ENCODE assay signal across 8 cellular contexts in the genomic region with DNA sequence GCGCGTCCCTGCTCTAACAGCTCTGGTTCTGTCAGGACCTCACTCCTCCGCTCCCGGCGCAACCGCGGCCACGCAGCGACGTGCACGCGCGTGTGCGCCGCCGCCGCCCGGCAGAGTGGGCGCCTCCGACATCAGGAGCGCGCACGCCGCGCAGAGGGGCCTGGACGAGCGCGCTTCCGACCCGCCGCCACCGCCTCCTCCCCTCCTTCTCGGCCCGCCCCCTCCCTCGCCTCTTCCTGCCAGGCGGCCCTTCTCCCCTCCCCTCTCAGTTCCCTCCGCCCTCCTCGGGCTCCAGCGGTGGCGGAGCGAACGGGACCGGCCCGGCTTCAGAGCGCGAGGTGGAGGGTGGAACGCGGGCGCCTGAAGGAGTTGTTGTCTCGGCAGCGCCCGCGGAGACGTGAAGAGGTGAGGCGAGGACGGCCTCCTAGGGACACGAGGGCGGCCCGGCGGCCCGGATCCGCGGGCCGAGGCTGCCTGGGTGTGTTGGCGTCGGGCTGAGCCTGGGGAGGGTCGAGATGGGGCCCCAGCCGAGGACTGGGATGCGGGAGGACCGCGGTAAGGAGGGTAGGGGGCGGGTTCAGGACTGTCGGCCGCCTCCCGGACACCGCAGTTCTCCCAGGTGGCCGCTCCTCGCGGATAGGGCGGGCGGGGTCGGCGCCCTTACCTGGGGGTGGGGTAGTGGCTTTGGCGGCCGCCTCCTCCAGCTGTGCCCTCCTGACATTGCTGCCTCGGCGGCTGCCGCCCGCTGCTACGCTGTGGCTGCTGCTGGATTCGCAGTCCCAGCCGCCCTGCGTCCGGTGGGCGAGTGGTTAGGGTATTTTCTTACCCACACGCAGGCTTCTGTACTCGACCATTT. TPM values are rescaled to one million over a fixed set of nuclear protein-coding genes. Genes with fewer than 3 reads are reported as not detected.
DNase-seq lines count a peak whose midpoint lies in the region; ATAC-seq and TF ChIP-seq lines count a peak whose summit lies in the region.

A gene (plus strand): TSS at position 268 of the 856 bp plus-strand sequence.

- peak within 1 kb of the TSS; percentile 95 for H3K4me2 ChIP-seq in mammary epithelial cell (ENCODE audit: insufficient read depth, low read depth, low read length)

- dilution Hi-C loops in mammary epithelial cell (cut with HindIII; ENCODE audit: low sequenced_read_pairs): no loop called here

- DNase-seq in ACHN (peak; percentile 95), NCI-H2227 (lab: John Stamatoyannopoulos, UW; ENCODE audit: unreplicated experiment) (peak; percentile 98), mammary epithelial cell (peak; percentile 94)

- intact Hi-C loops in mammary epithelial cell (cut with micrococcal nuclease): loop anchor here (2.0 to 5.0 kb wide), 3 partner anchors 48 to 291 kb away; a partner anchor contains a TSS

- peak within 1 kb of the TSS; percentile 95 for H2AFZ ChIP-seq in mammary epithelial cell (ENCODE audit: low read depth, low read length)

- H3K27me3 ChIP-seq in mammary epithelial cell (ENCODE audit: insufficient read depth, low read length) (no peaks in the 10 kb centered on the region), iPS-20b (ENCODE audit: insufficient read depth, low read length) (peaks cover 19% of the 10 kb centered on the region; the same call in 1 of the 2 replicates)

- TF ChIP-seq CTCF in WI38 (IDR thresholded peaks at IDR 0.05; ENCODE audit: low read depth, low read length) (no peak), mammary epithelial cell (conservative IDR thresholded peaks at IDR 0.05 in 1 of 2, IDR thresholded peaks at IDR 0.05 in 1 of 2; ENCODE audit: extremely low read depth in 1 of 2, insufficient read depth in 1 of 2, low read depth in 1 of 2, low read length in 2 of 2) (no peak)

- H3K4me1 ChIP-seq in mammary epithelial cell (ENCODE audit: insufficient read depth, low read length) (peaks cover 34% of the 10 kb centered on the region), iPS-20b (ENCODE audit: insufficient read depth, low read length) (peaks cover 4% of the 10 kb centered on the region)

- peaks cover 43% of the 10 kb centered on the region for H3K79me2 ChIP-seq in mammary epithelial cell (ENCODE audit: insufficient read depth, low read length)

- H4K20me1 ChIP-seq in mammary epithelial cell (ENCODE audit: insufficient read depth, low read length): no peaks in the 10 kb centered on the region

- ATAC-seq in GM18907 (IDR thresholded peaks at IDR 0.05; ENCODE audit: unreplicated experiment) (peak; percentile 78), HG03139 (IDR thresholded peaks at IDR 0.05; ENCODE audit: unreplicated experiment) (peak; percentile 69)

- BruUV-seq in mammary epithelial cell (replicated peaks; lab: Mats Ljungman, UMichigan): no TSS peak

- no peaks in the 10 kb centered on the region for H3K36me3 ChIP-seq in mammary epithelial cell (ENCODE audit: insufficient read depth, low read length)
- no peaks in the 10 kb centered on the region for H3K36me3 ChIP-seq in iPS-20b (ENCODE audit: insufficient read depth, low read depth, low read length)

- WGBS in mammary epithelial cell (ENCODE audit: low coverage, missing lambda C conversion rate): no CpG with 5 or more reads among the region's 97 CpGs

- no peaks in the 10 kb centered on the region for H3K9me3 ChIP-seq in mammary epithelial cell (replicated peaks; ENCODE audit: insufficient read depth, low read length)
- no peaks in the 10 kb centered on the region for H3K9me3 ChIP-seq in iPS-20b (ENCODE audit: insufficient read depth, low read depth, low read length)

- H3K27ac ChIP-seq in mammary epithelial cell (ENCODE audit: insufficient read depth, low read depth, low read length): peak within 1 kb of the TSS; percentile 78
- H3K27ac ChIP-seq in iPS-20b (ENCODE audit: low read length): peak within 1 kb of the TSS; percentile 71
- peak within 1 kb of the TSS; percentile 50 to 95 (median 91) for H3K27ac ChIP-seq in skin epidermis

- H3K4me3 ChIP-seq in WI38 (ENCODE audit: low read depth, low read length) (peak within 1 kb of the TSS; percentile 88), mammary epithelial cell (replicated peaks in 1 of 3; ENCODE audit: insufficient read depth in 1 of 3, low read depth in 2 of 3, low read length in 3 of 3) (peak within 1 kb of the TSS; percentile 84 to 94 (median 91)), iPS-20b (ENCODE audit: low read length) (peak within 1 kb of the TSS; percentile 92), skin epidermis (peak within 1 kb of the TSS; percentile 80 to 98 (median 90))

- in situ Hi-C loops in ACHN (cut with HindIII; ENCODE audit: low pct_ligation_motif_present, low pct_unique_long_range_greater_than_20kb, low sequenced_read_pairs): no loop called here
- in situ Hi-C loops in mammary epithelial cell (cut with MboI; ENCODE audit: low sequenced_read_pairs in 2 of 2): no loop called here

- CTCF ChIA-PET in mammary epithelial cell (lab: Charles Lee; ENCODE audit: low non-redundant PET): no interaction called here

- peak within 1 kb of the TSS; percentile 77 for H3K9ac ChIP-seq in mammary epithelial cell (ENCODE audit: insufficient read depth, low read length)
- H3K9ac ChIP-seq in iPS-20b (ENCODE audit: low read depth, low read length): peak within 1 kb of the TSS; percentile 84

RNA-seq across cellular contexts. Expression of the gene that starts here (rescaled TPM):
- total RNA-seq in mammary epithelial cell: 10 to 100 TPM; 31.9 to 47.5 TPM
- polyA plus RNA-seq in mammary epithelial cell: 12.3 TPM
- 19.9 TPM for polyA minus RNA-seq in mammary epithelial cell

Comparison
In these comparisons a context has a peak if more than half of its experiments do, and no peak if none do; other contexts are left out.
1. Peak in every context shown above with its lines: DNase-seq, ATAC-seq, H3K4me3 ChIP-seq and H3K27ac ChIP-seq.